ENCODE assay signal across 12 cellular contexts in the genomic region with DNA sequence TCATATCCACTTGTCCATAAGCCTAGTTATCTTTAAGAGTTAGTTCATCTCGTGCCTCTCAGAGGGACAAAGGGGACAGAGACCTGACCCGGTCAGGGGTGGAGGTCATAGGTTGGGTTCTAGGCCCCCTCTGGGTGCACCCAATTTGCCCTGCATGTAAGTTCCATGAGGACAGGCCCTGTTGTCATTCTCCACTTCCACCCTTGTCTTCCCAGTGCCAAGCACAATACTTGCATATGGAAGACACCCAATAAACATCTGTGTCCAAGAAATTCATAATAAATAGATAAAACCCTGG. TPM values are rescaled to one million over a fixed set of nuclear protein-coding genes. Genes with fewer than 3 reads are reported as not detected.
DNase-seq lines count a peak whose midpoint lies in the region; ATAC-seq and TF ChIP-seq lines count a peak whose summit lies in the region.
"Had no signal": no experiment of that assay in that cellular context is flagged by ENCODE, and none has a peak within 500 bp of the region (broad histone marks: within the 10 kb centered on the region; RNA-seq: fewer than 3 reads in every experiment).

No MANE protein-coding gene starts in this region.

- TF ChIP-seq CTCF in natural killer cell (IDR thresholded peaks at IDR 0.05), result no peak

- peaks cover 0 to 5% (median 0%) of the 10 kb centered on the region in 11 experiments; a peak in 1 of 22 replicates for H3K9me3 ChIP-seq in BLaER1 treated with 17β-estradiol and CSF1 and Interleukin-3, amounts not matched to agents 10 nM and 100 nM (replicated peaks in 1 of 11)
- no peaks in the 10 kb centered on the region for H3K9me3 ChIP-seq in HUES64 (ENCODE audit: insufficient read depth, low read depth, low read length)
- H3K9me3 ChIP-seq: adrenal gland, upper lobe of left lung had no signal

- peaks cover 0 to 78% (median 7%) of the 10 kb centered on the region in 11 experiments; a peak in 14 of 22 replicates for H4K20me1 ChIP-seq in BLaER1 treated with 17β-estradiol and CSF1 and Interleukin-3, amounts not matched to agents 10 nM and 100 nM

- H3K27ac Mint-ChIP-seq in activated naive CD8-positive, alpha-beta T cell treated with anti-CD3 and anti-CD28 coated beads, Interleukin-2, amount 50 U/mL, for 24 hours, result no peak overlapping the region
- H3K27ac Mint-ChIP-seq in natural killer cell, result peak overlapping the region in 1 of 2 donors; percentile 87

- no peak overlapping the region for H3K27ac ChIP-seq in BLaER1 treated with 17β-estradiol and CSF1 and Interleukin-3, amounts not matched to agents 10 nM and 100 nM
- no peak overlapping the region for H3K27ac ChIP-seq in HUES64 (ENCODE audit: low read depth, low read length)

- peaks cover 39% of the 10 kb centered on the region for H3K4me1 Mint-ChIP-seq in activated naive CD8-positive, alpha-beta T cell treated with anti-CD3 and anti-CD28 coated beads, Interleukin-2, amount 50 U/mL, for 24 hours
- H3K4me1 Mint-ChIP-seq in natural killer cell, result peaks cover 24 to 43% of the 10 kb centered on the region in 2 donors

- peak overlapping the region; percentile 94 for H3K4me3 Mint-ChIP-seq in activated naive CD8-positive, alpha-beta T cell treated with anti-CD3 and anti-CD28 coated beads, Interleukin-2, amount 50 U/mL, for 24 hours
- H3K4me3 Mint-ChIP-seq in natural killer cell, result peak overlapping the region; percentile 96

- peak overlapping the region; percentile 77 to 99 (median 95) for H3K4me2 ChIP-seq in BLaER1 treated with 17β-estradiol and CSF1 and Interleukin-3, amounts not matched to agents 10 nM and 100 nM

- peaks cover 19% of the 10 kb centered on the region for H3K27me3 Mint-ChIP-seq in activated naive CD8-positive, alpha-beta T cell treated with anti-CD3 and anti-CD28 coated beads, Interleukin-2, amount 50 U/mL, for 24 hours
- peaks cover 28% of the 10 kb centered on the region in 2 donors for H3K27me3 Mint-ChIP-seq in natural killer cell (ENCODE audit: low read depth in 2 of 2)

- H3K9ac ChIP-seq in BLaER1 treated with 17β-estradiol and CSF1 and Interleukin-3, amounts not matched to agents 10 nM and 100 nM, result no peak overlapping the region
- H3K9ac ChIP-seq in HUES64 (ENCODE audit: low read depth, low read length), result no peak overlapping the region

- peaks cover 29 to 43% (median 37%) of the 10 kb centered on the region in 10 experiments for H3K4me1 ChIP-seq in BLaER1 treated with 17β-estradiol and CSF1 and Interleukin-3, amounts not matched to agents 10 nM and 100 nM
- peaks cover 5% of the 10 kb centered on the region; the same call in 1 of the 2 replicates for H3K4me1 ChIP-seq in HUES64 (ENCODE audit: insufficient read depth, low read length)

- H3K9me3 Mint-ChIP-seq in activated naive CD8-positive, alpha-beta T cell treated with anti-CD3 and anti-CD28 coated beads, Interleukin-2, amount 50 U/mL, for 24 hours, result no peaks in the 10 kb centered on the region
- no peaks in the 10 kb centered on the region for H3K9me3 Mint-ChIP-seq in natural killer cell

- whole genome bisulfite sequencing in HUES64, result 89% methylated on average over 2 of the region's 2 CpGs

- H3K36me3 ChIP-seq in BLaER1 treated with 17β-estradiol and CSF1 and Interleukin-3, amounts not matched to agents 10 nM and 100 nM, result peaks cover 0 to 16% (median 4%) of the 10 kb centered on the region in 11 experiments; a peak in 5 of 22 replicates
- H3K36me3 ChIP-seq in HUES64 (ENCODE audit: insufficient read depth, low read length), result peaks cover 11% of the 10 kb centered on the region; the same call in 1 of the 2 replicates
- H3K36me3 ChIP-seq: adrenal gland had no signal

- intact Hi-C loops in natural killer cell (cut with micrococcal nuclease), result no loop called here

- no peak for ATAC-seq in activated naive CD8-positive, alpha-beta T cell treated with anti-CD3 and anti-CD28 coated beads, Interleukin-2, amount 50 U/mL, for 24 hours
- ATAC-seq in natural killer cell, result no peak
- ATAC-seq in HG03095 (IDR thresholded peaks at IDR 0.05; ENCODE audit: unreplicated experiment), result no peak
- ATAC-seq in GM19397 (IDR thresholded peaks at IDR 0.05; ENCODE audit: unreplicated experiment), result no peak

- H3K27me3 ChIP-seq in BLaER1 treated with 17β-estradiol and CSF1 and Interleukin-3, amounts not matched to agents 10 nM and 100 nM, result peaks cover 41 to 58% (median 52%) of the 10 kb centered on the region in 11 experiments
- peaks cover 37% of the 10 kb centered on the region for H3K27me3 ChIP-seq in HUES64 (ENCODE audit: insufficient read depth, low read length)

- no peak for DNase-seq in activated naive CD8-positive, alpha-beta T cell treated with anti-CD3 and anti-CD28 coated beads, Interleukin-2, amount 50 U/mL, for 24 hours
- DNase-seq in natural killer cell (no peak), Ammon's horn (ENCODE audit: low spot score) (no peak), cerebellar cortex (ENCODE audit: low spot score) (no peak)
- DNase-seq: NCI-H1092 treated with DMSO at 0.1 percent for 48 hours had no signal

- H3K4me3 ChIP-seq in BLaER1 treated with 17β-estradiol and CSF1 and Interleukin-3, amounts not matched to agents 10 nM and 100 nM, result peak overlapping the region in 7 of 10 experiments; percentile 78 to 90 (median 86); a peak in 13 of 20 replicates
- H3K4me3 ChIP-seq in HUES64 (ENCODE audit: low read length), result peak overlapping the region; percentile 69; the same call in 1 of the 2 replicates

- H3K36me3 Mint-ChIP-seq in activated naive CD8-positive, alpha-beta T cell treated with anti-CD3 and anti-CD28 coated beads, Interleukin-2, amount 50 U/mL, for 24 hours (ENCODE audit: low read depth), result no peaks in the 10 kb centered on the region
- no peaks in the 10 kb centered on the region for H3K36me3 Mint-ChIP-seq in natural killer cell

RNA-seq across cellular contexts. Expression of gene YIF1A, which starts 1.3 kb away (rescaled TPM):
- 49.8 TPM for polyA plus RNA-seq in HUES64 (2013, experiment 1 of 2)
- 44.6 TPM for polyA plus RNA-seq in HUES64 (2013, experiment 2 of 2)
- 10 to 100 TPM; 21.9 to 28.5 (median 23.6) TPM for total RNA-seq in natural killer cell

RNA-seq across cellular contexts. Expression of gene TMEM151A, which starts 1.4 kb away (rescaled TPM):
- polyA plus RNA-seq in HUES64 (2013, experiment 1 of 2), result 0.80 TPM
- polyA plus RNA-seq in HUES64 (2013, experiment 2 of 2), result 0.51 TPM
- total RNA-seq in natural killer cell, result not detected

RNA-seq across cellular contexts. Expression of gene CNIH2, which starts 12.3 kb away (rescaled TPM):
- 23.5 TPM for polyA plus RNA-seq in HUES64 (2013, experiment 1 of 2)
- polyA plus RNA-seq in HUES64 (2013, experiment 2 of 2), result 29.1 TPM
- total RNA-seq in natural killer cell, result 1 to 10 TPM; 6.3 to 8.8 (median 7.1) TPM
- total RNA-seq: omental fat pad had no signal

RNA-seq across cellular contexts. Expression of gene RAB1B, which starts 21.8 kb away (rescaled TPM):
- polyA plus RNA-seq in HUES64 (2013, experiment 1 of 2), result 99.4 TPM
- polyA plus RNA-seq in HUES64 (2013, experiment 2 of 2), result 105 TPM
- 100 to 1,000 TPM; 116 to 144 (median 132) TPM for total RNA-seq in natural killer cell

RNA-seq across cellular contexts. Expression of gene CD248, which starts 26.6 kb away (rescaled TPM):
- polyA plus RNA-seq in HUES64 (2013, experiment 1 of 2), result 2.0 TPM
- polyA plus RNA-seq in HUES64 (2013, experiment 2 of 2), result 2.9 TPM
- under 1 TPM; 0.23 to 0.40 (median 0.32) TPM for total RNA-seq in natural killer cell
